ENCODE assay signal across 1 cellular context in genomic region chr1:27314169-27314568, GRCh38.
TF ChIP-seq lines count a peak whose summit lies in the region.

No MANE protein-coding gene starts in this region.

TF ChIP-seq in K562, 482 proteins besides CTCF, POLR2A, EP300 and RAD21 (continued from another document):
- TF ChIP-seq PTTG1 (tag; IDR thresholded peaks at IDR 0.05; ENCODE audit: low read depth), result no peak
- TF ChIP-seq CBFA2T3 (IDR thresholded peaks at IDR 0.05), result no peak
- TF ChIP-seq ZBTB5 (IDR thresholded peaks at IDR 0.05), result no peak
